32 cellular contexts compared by ENCODE assay signal in the genomic region with DNA sequence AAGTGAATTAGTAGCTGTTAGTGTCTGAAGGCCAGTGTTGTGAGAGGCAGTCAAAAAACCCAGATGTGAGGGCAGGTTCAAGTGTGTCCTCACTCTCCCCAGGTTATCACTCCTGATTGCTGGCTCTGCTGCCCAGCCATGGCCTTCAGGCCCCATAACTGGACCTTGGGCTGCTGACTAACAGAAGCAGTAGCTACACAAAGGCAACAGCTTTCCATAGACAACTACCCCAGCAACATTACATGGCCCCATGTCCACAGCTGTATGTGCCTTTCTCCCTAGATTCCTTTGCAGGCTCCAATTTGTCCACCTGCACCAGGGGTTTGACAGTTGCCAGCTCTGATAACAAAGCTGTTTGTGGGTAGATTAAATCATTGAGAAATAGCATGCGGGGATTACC.
"Had no signal": no experiment of that assay in that cellular context is flagged by ENCODE, and none has a peak within 500 bp of the region (broad histone marks: within the 10 kb centered on the region; RNA-seq: fewer than 3 reads in every experiment).

No MANE protein-coding gene starts in this region.

- H3K27ac ChIP-seq: adrenal gland, body of pancreas, epithelial cell of prostate, esophagus squamous epithelium, lower lobe of right lung, pancreas, prostate gland, sigmoid colon, thyroid gland, upper lobe of right lung had no signal

- H3K4me1 ChIP-seq: adrenal gland, lower lobe of right lung, prostate gland, sigmoid colon, thyroid gland, upper lobe of right lung had no signal

- DNase-seq: activated CD4-positive, alpha-beta T cell treated with anti-CD3 and anti-CD28 coated beads for 48 hours; activated CD4-positive, alpha-beta T cell treated with anti-CD3 and anti-CD28 coated beads, Interleukin-2, amount 50 U/mL, for 48 hours; activated CD8-positive, alpha-beta memory T cell treated with anti-CD3 and anti-CD28 coated beads for 24 hours; activated effector memory CD4-positive, alpha-beta T cell treated with anti-CD3 and anti-CD28 coated beads, Interleukin-2, amount 50 U/mL, for 16 hours; activated naive CD4-positive, alpha-beta T cell treated with anti-CD3 and anti-CD28 coated beads for 36 hours; activated naive CD8-positive, alpha-beta T cell treated with anti-CD3 and anti-CD28 coated beads for 36 hours; adrenal gland; aorta; body of pancreas; dermis blood vessel endothelial cell; effector CD4-positive, alpha-beta T cell; esophagus squamous epithelium; foreskin melanocyte; kidney; lower lobe of right lung; naive B cell; nephron progenitor cell; nucleus accumbens; pancreas; retina; sigmoid colon; small intestine; stimulated activated CD4-positive, alpha-beta T cell treated with anti-CD3 and anti-CD28 coated beads, Interleukin-1b, Interleukin-23, amount 100 ng/mL, for 48 hours; stimulated activated CD4-positive, alpha-beta T cell treated with anti-CD3 and anti-CD28 coated beads, Interleukin-4, amount 100 ng/mL, for 4 hours; stimulated activated CD8-positive, alpha-beta memory T cell treated with anti-CD3 and anti-CD28 coated beads, Interleukin-4, amount 100 ng/mL, for 48 hours; stomach; thyroid gland; upper lobe of right lung had no signal

- H3K9me3 ChIP-seq: adrenal gland, body of pancreas, esophagus squamous epithelium, lower lobe of right lung, pancreas, prostate gland, sigmoid colon, stomach, thyroid gland, upper lobe of right lung had no signal

- H3K27ac Mint-ChIP-seq: activated naive CD4-positive, alpha-beta T cell treated with anti-CD3 and anti-CD28 coated beads for 36 hours; activated naive CD8-positive, alpha-beta T cell treated with anti-CD3 and anti-CD28 coated beads for 36 hours; activated T-helper 1 cell treated with anti-CD3 and anti-CD28 coated beads, Interleukin-12 subunit alpha, Interleukin-12 subunit beta, Interleukin-2, Interleukin-4 antibody, amounts not matched to agents 30 ng/mL and 10 ng/mL and 1 ng/mL, durations not matched to agents 14 hours and 24 hours and 36 hours; nephron progenitor cell; stimulated activated memory B cell treated with anti-CD40 and anti-IgM and Interleukin-4, amounts not matched to agents 10 μg/mL and 1 μg/mL and 100 μg/mL, for 72 hours had no signal

- H3K4me3 ChIP-seq: adrenal gland, body of pancreas, esophagus squamous epithelium, lower lobe of right lung, pancreas, prostate gland, sigmoid colon, stomach, thyroid gland, upper lobe of right lung had no signal

- H3K4me1 Mint-ChIP-seq: activated naive CD8-positive, alpha-beta T cell treated with anti-CD3 and anti-CD28 coated beads for 36 hours; naive B cell; stimulated activated memory B cell treated with anti-CD40 and anti-IgM and Interleukin-4, amounts not matched to agents 10 μg/mL and 1 μg/mL and 100 μg/mL, for 72 hours had no signal

- H3K9me3 Mint-ChIP-seq: activated naive CD4-positive, alpha-beta T cell treated with anti-CD3 and anti-CD28 coated beads for 36 hours; activated naive CD8-positive, alpha-beta T cell treated with anti-CD3 and anti-CD28 coated beads for 36 hours; activated T-helper 1 cell treated with anti-CD3 and anti-CD28 coated beads, Interleukin-12 subunit alpha, Interleukin-12 subunit beta, Interleukin-2, Interleukin-4 antibody, amounts not matched to agents 30 ng/mL and 10 ng/mL and 1 ng/mL, durations not matched to agents 14 hours and 24 hours and 36 hours; naive B cell; nephron progenitor cell; stimulated activated memory B cell treated with anti-CD40 and anti-IgM and Interleukin-4, amounts not matched to agents 10 μg/mL and 1 μg/mL and 100 μg/mL, for 72 hours had no signal

- ATAC-seq: body of pancreas; lower lobe of right lung; stimulated activated memory B cell treated with anti-CD40 and anti-IgM and Interleukin-4, amounts not matched to agents 10 μg/mL and 1 μg/mL and 100 μg/mL, for 72 hours; upper lobe of right lung had no signal

- H3K27me3 ChIP-seq: adrenal gland, body of pancreas, esophagus squamous epithelium, pancreas, sigmoid colon, stomach, thyroid gland, upper lobe of right lung had no signal

- H3K4me3 Mint-ChIP-seq: activated naive CD4-positive, alpha-beta T cell treated with anti-CD3 and anti-CD28 coated beads for 36 hours; activated naive CD8-positive, alpha-beta T cell treated with anti-CD3 and anti-CD28 coated beads for 36 hours; activated T-helper 1 cell treated with anti-CD3 and anti-CD28 coated beads, Interleukin-12 subunit alpha, Interleukin-12 subunit beta, Interleukin-2, Interleukin-4 antibody, amounts not matched to agents 30 ng/mL and 10 ng/mL and 1 ng/mL, durations not matched to agents 14 hours and 24 hours and 36 hours; naive B cell; nephron progenitor cell; stimulated activated memory B cell treated with anti-CD40 and anti-IgM and Interleukin-4, amounts not matched to agents 10 μg/mL and 1 μg/mL and 100 μg/mL, for 72 hours had no signal

- H3K36me3 Mint-ChIP-seq: activated naive CD8-positive, alpha-beta T cell treated with anti-CD3 and anti-CD28 coated beads for 36 hours; naive B cell; stimulated activated memory B cell treated with anti-CD40 and anti-IgM and Interleukin-4, amounts not matched to agents 10 μg/mL and 1 μg/mL and 100 μg/mL, for 72 hours had no signal

- H3K27me3 Mint-ChIP-seq: activated naive CD8-positive, alpha-beta T cell treated with anti-CD3 and anti-CD28 coated beads for 36 hours; stimulated activated memory B cell treated with anti-CD40 and anti-IgM and Interleukin-4, amounts not matched to agents 10 μg/mL and 1 μg/mL and 100 μg/mL, for 72 hours had no signal

- H3K36me3 ChIP-seq: adrenal gland, esophagus squamous epithelium, lower lobe of right lung, pancreas, prostate gland, sigmoid colon, stomach, thyroid gland, upper lobe of right lung had no signal
